14 cellular contexts compared by ENCODE assay signal in the genomic region with DNA sequence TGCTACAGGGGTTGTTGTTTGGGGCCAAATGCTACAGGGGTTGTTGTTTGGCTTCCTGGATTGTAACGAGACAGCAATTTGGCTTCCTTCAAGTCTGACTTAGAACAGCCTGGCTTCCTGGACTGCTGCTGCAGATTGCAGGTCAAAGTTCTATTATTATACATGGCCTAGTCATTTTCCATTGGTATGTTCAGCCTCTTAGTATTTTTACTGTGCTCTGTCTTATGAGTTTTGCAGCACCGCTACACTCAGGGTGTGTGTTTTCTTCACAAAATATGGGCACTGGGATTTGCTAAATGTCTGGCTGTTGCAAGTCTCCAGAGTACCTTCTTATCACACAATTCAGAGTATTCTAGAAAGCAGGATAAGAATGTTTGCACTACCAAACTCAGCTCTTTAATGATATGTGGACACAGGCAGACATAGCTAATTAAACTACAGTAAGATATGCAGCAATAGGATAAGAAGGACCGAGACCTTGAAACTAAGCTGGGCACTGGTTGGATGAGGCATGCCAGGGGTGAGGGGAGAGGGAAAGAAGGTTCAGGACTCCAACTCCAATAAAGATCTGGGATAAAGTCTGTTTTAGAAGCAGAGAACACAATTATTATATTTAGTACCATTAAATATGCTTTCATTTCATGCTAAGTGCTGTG.
A peak's percentile ranks its signal among the peaks of the same experiment; 100 is the strongest.
DNase-seq lines count a peak whose midpoint lies in the region; ATAC-seq and TF ChIP-seq lines count a peak whose summit lies in the region.
"Had no signal": no experiment of that assay in that cellular context is flagged by ENCODE, and none has a peak within 500 bp of the region (broad histone marks: within the 10 kb centered on the region; RNA-seq: fewer than 3 reads in every experiment).

No MANE protein-coding gene starts in this region.

- 29% methylated on average over 3 of the region's 3 CpGs for WGBS in smooth muscle cell (ENCODE audit: low lambda C conversion rate)

- no peaks in the 10 kb centered on the region for H4K20me1 ChIP-seq in smooth muscle cell (ENCODE audit: low read depth)

- H3K4me1 ChIP-seq in adipocyte (ENCODE audit: control insufficient read depth, insufficient read depth, low read length), result peaks cover 31% of the 10 kb centered on the region
- H3K4me1 ChIP-seq in smooth muscle cell (ENCODE audit: low read depth), result no peaks in the 10 kb centered on the region

- H3K27ac Mint-ChIP-seq in mesothelial cell of epicardium, result peak overlapping the region; percentile 15
- H3K27ac Mint-ChIP-seq: activated CD4-positive, alpha-beta memory T cell treated with anti-CD3 and anti-CD28 coated beads, Interleukin-2, amount 10 ng/mL, durations not matched to agents 7 days and 5 days had no signal

- no peak overlapping the region for H3K4me3 Mint-ChIP-seq in mesothelial cell of epicardium
- H3K4me3 Mint-ChIP-seq: activated CD4-positive, alpha-beta memory T cell treated with anti-CD3 and anti-CD28 coated beads, Interleukin-2, amount 10 ng/mL, durations not matched to agents 7 days and 5 days had no signal

- peaks cover 19% of the 10 kb centered on the region for H3K9me3 Mint-ChIP-seq in mesothelial cell of epicardium
- H3K9me3 Mint-ChIP-seq: activated CD4-positive, alpha-beta memory T cell treated with anti-CD3 and anti-CD28 coated beads, Interleukin-2, amount 10 ng/mL, durations not matched to agents 7 days and 5 days had no signal

- no peak for ATAC-seq in GM18520 (IDR thresholded peaks at IDR 0.05; ENCODE audit: unreplicated experiment)

- H3K4me1 Mint-ChIP-seq in mesothelial cell of epicardium, result peaks cover 30% of the 10 kb centered on the region
- H3K4me1 Mint-ChIP-seq: activated CD4-positive, alpha-beta memory T cell treated with anti-CD3 and anti-CD28 coated beads, Interleukin-2, amount 10 ng/mL, durations not matched to agents 7 days and 5 days had no signal

- peak overlapping the region; percentile 36 for H3K4me2 ChIP-seq in smooth muscle cell

- H3K9ac ChIP-seq in adipocyte (ENCODE audit: low read length), result peak overlapping the region; percentile 69
- no peak overlapping the region for H3K9ac ChIP-seq in smooth muscle cell (ENCODE audit: low read depth)

- H3F3A ChIP-seq in smooth muscle cell (ENCODE audit: low read depth), result no peaks in the 10 kb centered on the region

- H3K36me3 ChIP-seq in adipocyte (ENCODE audit: control insufficient read depth, insufficient read depth, low read length, severe bottlenecking), result no peaks in the 10 kb centered on the region
- no peaks in the 10 kb centered on the region for H3K36me3 ChIP-seq in smooth muscle cell (ENCODE audit: low read depth)

- no peaks in the 10 kb centered on the region for H3K9me3 ChIP-seq in adipocyte (ENCODE audit: control insufficient read depth, low read length)
- no peaks in the 10 kb centered on the region for H3K9me3 ChIP-seq in smooth muscle cell (replicated peaks; ENCODE audit: low read depth)

- no peaks in the 10 kb centered on the region for H3K27me3 ChIP-seq in adipocyte (replicated peaks; ENCODE audit: control insufficient read depth, insufficient read depth, low read length)
- no peaks in the 10 kb centered on the region for H3K27me3 ChIP-seq in smooth muscle cell (ENCODE audit: low read depth)

- H2AFZ ChIP-seq in smooth muscle cell (ENCODE audit: low read depth), result peak overlapping the region; percentile 89

- H3K79me2 ChIP-seq in smooth muscle cell (ENCODE audit: low read depth), result no peaks in the 10 kb centered on the region

- H3K27me3 Mint-ChIP-seq in mesothelial cell of epicardium (ENCODE audit: low read depth), result no peaks in the 10 kb centered on the region
- H3K27me3 Mint-ChIP-seq: activated CD4-positive, alpha-beta memory T cell treated with anti-CD3 and anti-CD28 coated beads, Interleukin-2, amount 10 ng/mL, durations not matched to agents 7 days and 5 days had no signal

- TF ChIP-seq CTCF in mesothelial cell of epicardium (IDR thresholded peaks at IDR 0.05; ENCODE audit: unreplicated experiment) (no peak), smooth muscle cell (IDR thresholded peaks at IDR 0.05; ENCODE audit: borderline replicate concordance, insufficient read depth, poor library complexity, severe bottlenecking) (no peak)

- H3K36me3 Mint-ChIP-seq in mesothelial cell of epicardium, result peaks cover 1% of the 10 kb centered on the region

- no peak for DNase-seq in adipocyte (ENCODE audit: low read depth)
- peak; percentile 18 for DNase-seq in fibroblast of peridontal ligament (ENCODE audit: extremely low read depth)
- DNase-seq in mesothelial cell of epicardium (ENCODE audit: low spot score in 2 of 2, unreplicated experiment in 2 of 2), result no peak
- DNase-seq in smooth muscle cell (lab: John Stamatoyannopoulos, UW; ENCODE audit: unreplicated experiment), result no peak
- DNase-seq in occipital lobe (lab: John Stamatoyannopoulos, UW), result no peak
- DNase-seq in stimulated activated naive CD4-positive, alpha-beta T cell (lab: John Stamatoyannopoulos, UW), result no peak
- DNase-seq in T1000 (lab: John Stamatoyannopoulos, UW), result no peak
- DNase-seq: activated CD4-positive, alpha-beta memory T cell treated with anti-CD3 and anti-CD28 coated beads, Interleukin-2, amount 10 ng/mL, durations not matched to agents 7 days and 5 days; effector memory CD4-positive, alpha-beta T cell; NCI-H1694; NCI-H446; stimulated activated CD4-positive, alpha-beta T cell treated with anti-CD3 and anti-CD28 coated beads, Interleukin-4, amount 100 ng/mL, for 4 hours had no signal

- peak overlapping the region; percentile 13 for H3K4me3 ChIP-seq in adipocyte (ENCODE audit: low read length)
- no peak overlapping the region for H3K4me3 ChIP-seq in smooth muscle cell
- H3K4me3 ChIP-seq: SK-N-MC had no signal

- H3K27ac ChIP-seq in smooth muscle cell (ENCODE audit: low read depth), result peak overlapping the region; percentile 23
- H3K27ac ChIP-seq: SK-N-MC had no signal
